32 cellular contexts compared by ENCODE assay signal in the genomic region with DNA sequence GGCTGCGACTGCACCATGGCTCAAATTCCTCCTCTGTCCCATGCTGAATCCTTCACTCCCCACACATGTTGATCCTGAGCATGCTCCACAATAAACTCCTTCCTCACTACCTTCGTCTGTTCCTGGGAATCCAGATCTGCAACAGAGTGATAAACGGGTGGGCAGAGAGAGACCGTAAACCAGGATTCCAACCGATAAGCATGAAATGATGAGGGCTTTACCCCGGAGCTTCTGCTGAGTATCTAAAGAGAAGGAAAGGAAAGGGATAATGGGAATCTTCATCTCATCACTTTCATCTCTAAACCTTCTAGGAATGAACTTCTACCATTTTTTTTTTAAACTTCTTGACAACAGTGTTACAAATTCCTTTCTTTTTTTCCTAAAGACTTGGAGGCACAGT.
"Had no signal": no experiment of that assay in that cellular context is flagged by ENCODE, and none has a peak within 500 bp of the region (broad histone marks: within the 10 kb centered on the region; RNA-seq: fewer than 3 reads in every experiment).

No MANE protein-coding gene starts in this region.

- DNase-seq: activated B cell treated with CpG ODN at 0.5 μM for 24 hours; activated CD4-positive, alpha-beta memory T cell treated with anti-CD3 and anti-CD28 coated beads for 36 hours; activated CD4-positive, alpha-beta T cell treated with anti-CD3 and anti-CD28 coated beads for 36 hours; activated CD4-positive, alpha-beta T cell treated with anti-CD3 and anti-CD28 coated beads, Interleukin-2, amount 10 ng/mL, durations not matched to agents 24 days and 14 days; activated CD4-positive, CD25-positive, alpha-beta regulatory T cell treated with anti-CD3 and anti-CD28 coated beads, Interleukin-2, amount 50 U/mL, for 72 hours; activated CD8-positive, alpha-beta memory T cell treated with anti-CD3 and anti-CD28 coated beads, Interleukin-2, amount 10 ng/mL, durations not matched to agents 7 days and 5 days; activated CD8-positive, alpha-beta memory T cell treated with anti-CD3 and anti-CD28 coated beads, Interleukin-2, amount 50 U/mL, for 4 hours; activated CD8-positive, alpha-beta T cell treated with anti-CD3 and anti-CD28 coated beads, Interleukin-2, amount 10 ng/mL, durations not matched to agents 7 days and 5 days; activated gamma-delta T cell; activated naive CD4-positive, alpha-beta T cell; activated naive CD4-positive, alpha-beta T cell treated with anti-CD3 and anti-CD28 coated beads, Interleukin-2, amount 10 ng/mL, durations not matched to agents 7 days and 5 days; activated naive CD8-positive, alpha-beta T cell treated with anti-CD3 and anti-CD28 coated beads, Interleukin-2, amount 10 ng/mL, durations not matched to agents 7 days and 5 days; activated T-cell treated with anti-CD3 and anti-CD28 coated beads, Interleukin-2, amount 50 U/mL, for 1 hour; activated T-cell treated with anti-CD3 and anti-CD28 coated beads, Interleukin-2, amount 50 U/mL, for 72 hours; central memory CD4-positive, alpha-beta T cell; cerebellar nuclear complex; colonic mucosa; effector CD8-positive, alpha-beta T cell; foreskin fibroblast; head of caudate nucleus; T-helper 1 cell; T-helper 17 cell; T1000; WERI-Rb-1 had no signal

- H3K27me3 ChIP-seq: ascending aorta, breast epithelium, colonic mucosa had no signal

- H3K36me3 ChIP-seq: ascending aorta, breast epithelium, cardiac muscle cell, colonic mucosa, WERI-Rb-1 had no signal

- ATAC-seq: activated CD4-positive, alpha-beta T cell treated with anti-CD3 and anti-CD28 coated beads for 36 hours; activated CD8-positive, alpha-beta memory T cell treated with anti-CD3 and anti-CD28 coated beads, Interleukin-2, amount 10 ng/mL, durations not matched to agents 7 days and 5 days; activated CD8-positive, alpha-beta T cell treated with anti-CD3 and anti-CD28 coated beads, Interleukin-2, amount 10 ng/mL, durations not matched to agents 7 days and 5 days; activated naive CD4-positive, alpha-beta T cell treated with anti-CD3 and anti-CD28 coated beads, Interleukin-2, amount 50 U/mL, for 72 hours; activated T-cell treated with anti-CD3 and anti-CD28 coated beads, Interleukin-2, amount 50 U/mL, for 72 hours; esophagus mucosa; T-helper 17 cell had no signal

- H3K9me3 ChIP-seq: ascending aorta, breast epithelium, colonic mucosa had no signal

- H3K4me1 ChIP-seq: breast epithelium, colonic mucosa had no signal

- FAIRE-seq: endometrium, endothelial cell of umbilical vein, frontal cortex had no signal

- H3K27ac ChIP-seq: breast epithelium, cardiac muscle cell, colonic mucosa, WERI-Rb-1 had no signal

- H3K4me3 ChIP-seq: ascending aorta, breast epithelium, cardiac muscle cell, colonic mucosa had no signal
